1 cellular context compared by ENCODE assay signal in genomic region chr18:74870950-74871349, GRCh38.
TF ChIP-seq lines count a peak whose summit lies in the region.

No MANE protein-coding gene starts in this region.

TF ChIP-seq in GM12878, 131 proteins besides CTCF, POLR2A, EP300 and RAD21 (continued from another document):
- no peak for TF ChIP-seq PRDM15 (CRISPR knock-in tag; IDR thresholded peaks at IDR 0.05)
- TF ChIP-seq USF2 (IDR thresholded peaks at IDR 0.05; ENCODE audit: borderline replicate concordance, low read depth, low read length) = no peak
- no peak for TF ChIP-seq BCL11A (IDR thresholded peaks at IDR 0.05; ENCODE audit: low read depth, low read length)
- no peak for TF ChIP-seq HDGF (IDR thresholded peaks at IDR 0.05)
- no peak for TF ChIP-seq NFXL1 (IDR thresholded peaks at IDR 0.05; ENCODE audit: borderline replicate concordance)
- TF ChIP-seq TCF3 (IDR thresholded peaks at IDR 0.05; ENCODE audit: borderline replicate concordance, insufficient read depth, low read depth, low read length) = no peak
- no peak for TF ChIP-seq CREB1 (IDR thresholded peaks at IDR 0.05; ENCODE audit: low read depth)
- no peak for TF ChIP-seq ETV6 (conservative IDR thresholded peaks at IDR 0.05 in 1 of 2, IDR thresholded peaks at IDR 0.05 in 1 of 2; ENCODE audit: borderline replicate concordance in 1 of 2, low read depth in 1 of 2)
- no peak for TF ChIP-seq NFYA (IDR thresholded peaks at IDR 0.05; ENCODE audit: borderline replicate concordance, low read depth, low read length)
